In genomic region chrX:53421772-53422090, GRCh38 we compare ENCODE assay signal across 8 cellular contexts. TPM values are rescaled to one million over a fixed set of nuclear protein-coding genes. Genes with fewer than 3 reads are reported as not detected.
DNase-seq lines count a peak whose midpoint lies in the region; ATAC-seq, FAIRE-seq and TF ChIP-seq lines count a peak whose summit lies in the region.

No MANE protein-coding gene starts in this region.

- no peaks in the 10 kb centered on the region for H3K9me2 ChIP-seq in Loucy (replicated peaks; ENCODE audit: low read depth, low read length)

- peak overlapping the region; percentile 96 to 98 (median 97) for H3K27ac Mint-ChIP-seq in brain

- no peak for TF ChIP-seq POLR2A in vagina (IDR thresholded peaks at IDR 0.05)
- no peak for TF ChIP-seq POLR2A in GM12892 (IDR thresholded peaks at IDR 0.05; ENCODE audit: low read depth, low read length)

- H4K91ac ChIP-seq in mesenchymal stem cell (ENCODE audit: low read length): no peak overlapping the region

- H3F3A ChIP-seq in Loucy (ENCODE audit: low read depth): no peaks in the 10 kb centered on the region

- H3K18ac ChIP-seq in mesenchymal stem cell (ENCODE audit: low read depth in 1 of 2, low read length in 2 of 2): no peak overlapping the region

- DNase-seq in DMS 273 (lab: John Stamatoyannopoulos, UW; ENCODE audit: unreplicated experiment) (peak; percentile 92), mesenchymal stem cell (no peak), vagina (ENCODE audit: extremely low spot score in 2 of 2) (no peak), GDM1 (lab: John Stamatoyannopoulos, UW) (no peak), GM12892 (ENCODE audit: insufficient read length) (no peak)

- peak; percentile 4 for ATAC-seq in GM21423 (IDR thresholded peaks at IDR 0.05; ENCODE audit: unreplicated experiment)

- H3K9me3 ChIP-seq in Loucy (ENCODE audit: insufficient read depth, low read depth, low read length): no peaks in the 10 kb centered on the region
- H3K9me3 ChIP-seq in mesenchymal stem cell (ENCODE audit: control insufficient read depth, low read length): no peaks in the 10 kb centered on the region
- no peaks in the 10 kb centered on the region for H3K9me3 ChIP-seq in vagina

- H3K4me1 Mint-ChIP-seq in brain: peaks cover 19% of the 10 kb centered on the region

- TF ChIP-seq CTCF in Loucy (conservative IDR thresholded peaks at IDR 0.05; ENCODE audit: low read length) (no peak), brain (conservative IDR thresholded peaks at IDR 0.05) (no peak), vagina (IDR thresholded peaks at IDR 0.05) (no peak)

- WGBS in mesenchymal stem cell: under 1% methylated on average over 15 of the region's 15 CpGs

- H4K20me1 ChIP-seq in Loucy (ENCODE audit: insufficient read depth, low read length, poor library complexity, severe bottlenecking): peaks cover 33% of the 10 kb centered on the region

- H3K4me2 ChIP-seq in Loucy (ENCODE audit: low read depth, low read length, poor library complexity, severe bottlenecking) (peak overlapping the region; percentile 95), mesenchymal stem cell (ENCODE audit: low read length, poor library complexity, severe bottlenecking) (peak overlapping the region; percentile 55)

- H3K9me3 Mint-ChIP-seq in brain: peaks cover 0 to 8% (median 2%) of the 10 kb centered on the region in 5 experiments

- H3K36me3 Mint-ChIP-seq in brain: peaks cover 4% of the 10 kb centered on the region

- H3K36me3 ChIP-seq in Loucy (ENCODE audit: insufficient read depth, low read length) (no peaks in the 10 kb centered on the region), mesenchymal stem cell (ENCODE audit: control insufficient read depth in 1 of 2, insufficient read depth in 2 of 2, low read depth in 1 of 2, low read length in 2 of 2) (no peaks in the 10 kb centered on the region), vagina (no peaks in the 10 kb centered on the region)

- H3K27ac ChIP-seq in mesenchymal stem cell (ENCODE audit: low read length, poor library complexity, severe bottlenecking) (peak overlapping the region; percentile 93), vagina (peak overlapping the region; percentile 93)

- H3K27me3 Mint-ChIP-seq in brain: peaks cover 4% of the 10 kb centered on the region

- H3K4me1 ChIP-seq in Loucy (ENCODE audit: insufficient read depth, low read length, poor library complexity, severe bottlenecking) (peaks cover 3% of the 10 kb centered on the region), mesenchymal stem cell (ENCODE audit: control insufficient read depth, insufficient read depth, low read depth, low read length) (peaks cover 5% of the 10 kb centered on the region), vagina (peaks cover 22% of the 10 kb centered on the region)

- H3K4ac ChIP-seq in mesenchymal stem cell (ENCODE audit: low read depth in 1 of 2, low read length in 2 of 2): no peak overlapping the region

- H3K14ac ChIP-seq in mesenchymal stem cell (ENCODE audit: low read length in 2 of 2): no peak overlapping the region

- H3K9ac ChIP-seq in Loucy (ENCODE audit: low read depth, low read length, poor library complexity, severe bottlenecking): peak overlapping the region; percentile 98
- H3K9ac ChIP-seq in mesenchymal stem cell (ENCODE audit: low read length): peak overlapping the region; percentile 99

- H3K4me3 ChIP-seq in Loucy (ENCODE audit: low read length, poor library complexity, severe bottlenecking): peak overlapping the region; percentile 90
- H3K4me3 ChIP-seq in mesenchymal stem cell (ENCODE audit: insufficient read depth in 1 of 2, low read depth in 1 of 2, low read length in 2 of 2): peak overlapping the region; percentile 68 to 89
- H3K4me3 ChIP-seq in vagina: peak overlapping the region; percentile 71 to 76

- H3K27me3 ChIP-seq in Loucy (ENCODE audit: insufficient read depth, low read length, poor library complexity, severe bottlenecking) (no peaks in the 10 kb centered on the region), mesenchymal stem cell (ENCODE audit: control insufficient read depth in 1 of 2, insufficient read depth in 1 of 2, low read length in 2 of 2) (peaks cover 0 to 3% of the 10 kb centered on the region in 2 experiments), vagina (no peaks in the 10 kb centered on the region)

- H2AFZ ChIP-seq in Loucy (ENCODE audit: low read length) (peak overlapping the region; percentile 74; the same call in 1 of the 2 replicates), mesenchymal stem cell (ENCODE audit: low read depth, low read length) (peak overlapping the region; percentile 63)

- H2BK12ac ChIP-seq in mesenchymal stem cell (ENCODE audit: low read length in 2 of 2): no peak overlapping the region

- H2AK5ac ChIP-seq in mesenchymal stem cell (ENCODE audit: low read length, severe bottlenecking): no peak overlapping the region

- H4K8ac ChIP-seq in mesenchymal stem cell (ENCODE audit: low read length): peak overlapping the region; percentile 23

- no peak overlapping the region for H2BK120ac ChIP-seq in mesenchymal stem cell (ENCODE audit: low read depth, low read length)

- H3K79me2 ChIP-seq in Loucy (ENCODE audit: insufficient read depth, low read length): peaks cover 53% of the 10 kb centered on the region

- H3K4me3 Mint-ChIP-seq in brain: peak overlapping the region; percentile 94 to 100 (median 97)

- H3K23ac ChIP-seq in mesenchymal stem cell (ENCODE audit: low read length in 2 of 2): no peak overlapping the region

- H3K79me1 ChIP-seq in mesenchymal stem cell (replicated peaks; ENCODE audit: low read length, poor library complexity, severe bottlenecking): no peaks in the 10 kb centered on the region

- H2BK5ac ChIP-seq in mesenchymal stem cell (ENCODE audit: low read depth, low read length, poor library complexity, severe bottlenecking): no peak overlapping the region

- intact Hi-C loops in vagina (cut with DNase I): no loop called here

- FAIRE-seq in GM12892 (lab: Jason Lieb, UNC): no peak

- H2BK15ac ChIP-seq in mesenchymal stem cell (ENCODE audit: low read depth, poor library complexity, severe bottlenecking): no peak overlapping the region

RNA-seq across cellular contexts. Expression of gene SMC1A, which starts 0.7 kb away (rescaled TPM):
- 98.5 TPM for polyA plus RNA-seq in brain (ENCODE audit: insufficient read depth, low read depth, low replicate concordance)
- 18.8 TPM for polyA plus RNA-seq in mesenchymal stem cell (2013, experiment 1 of 2)
- polyA plus RNA-seq in mesenchymal stem cell (2013, experiment 2 of 2): 18.6 TPM
- 31.4 TPM for total RNA-seq in vagina
- 60.2 TPM for polyA plus RNA-seq in GM12892 (2012; ENCODE audit: missing spikeins)

RNA-seq across cellular contexts. Expression of gene RIBC1, which starts 0.9 kb away (rescaled TPM):
- polyA plus RNA-seq in brain (ENCODE audit: insufficient read depth, low read depth, low replicate concordance): 4.4 TPM
- 0.70 TPM for polyA plus RNA-seq in mesenchymal stem cell (2013, experiment 1 of 2)
- 0.79 TPM for polyA plus RNA-seq in mesenchymal stem cell (2013, experiment 2 of 2)
- total RNA-seq in vagina: not detected
- polyA plus RNA-seq in GM12892 (2012; ENCODE audit: missing spikeins): 0.70 TPM

RNA-seq across cellular contexts. Expression of gene HSD17B10, which starts 12.4 kb away (rescaled TPM):
- polyA plus RNA-seq in brain (ENCODE audit: insufficient read depth, low read depth, low replicate concordance): 180 TPM
- 69.4 TPM for polyA plus RNA-seq in mesenchymal stem cell (2013, experiment 1 of 2)
- polyA plus RNA-seq in mesenchymal stem cell (2013, experiment 2 of 2): 69.8 TPM
- 42.0 TPM for total RNA-seq in vagina
- 97.8 TPM for polyA plus RNA-seq in GM12892 (2012; ENCODE audit: missing spikeins)
